ENCODE assay signal across 24 cellular contexts in genomic region chr18:68406761-68407160, GRCh38.
A peak's percentile ranks its signal among the peaks of the same experiment; 100 is the strongest.
DNase-seq lines count a peak whose midpoint lies in the region; ATAC-seq and TF ChIP-seq lines count a peak whose summit lies in the region.
"Had no signal": no experiment of that assay in that cellular context is flagged by ENCODE, and none has a peak within 500 bp of the region (broad histone marks: within the 10 kb centered on the region; RNA-seq: fewer than 3 reads in every experiment).

No MANE protein-coding gene starts in this region.

- no peaks in the 10 kb centered on the region for H4K20me1 ChIP-seq in SK-N-SH (ENCODE audit: insufficient read depth)

- H3K9ac ChIP-seq in SK-N-SH = no peak overlapping the region

- no peaks in the 10 kb centered on the region for H3K36me3 Mint-ChIP-seq in stimulated activated memory B cell treated with anti-CD40 and anti-IgM and Interleukin-4, amounts not matched to agents 10 μg/mL and 1 μg/mL and 100 μg/mL, for 72 hours
- H3K36me3 Mint-ChIP-seq in activated naive CD4-positive, alpha-beta T cell treated with anti-CD3 and anti-CD28 coated beads for 36 hours (ENCODE audit: low read depth) = no peaks in the 10 kb centered on the region
- H3K36me3 Mint-ChIP-seq: activated CD4-positive, alpha-beta memory T cell treated with anti-CD3 and anti-CD28 coated beads for 36 hours; type B pancreatic cell had no signal

- TF ChIP-seq CTCF in SK-N-SH (IDR thresholded peaks at IDR 0.05) (no peak), VCaP (conservative IDR thresholded peaks at IDR 0.05) (peak; percentile 65)

- CTCF ChIA-PET in SK-N-SH (lab: Yijun Ruan, JAX) = interaction anchor here (0.8 kb wide), 1 partner anchor 162 kb away, joined by 3 read pairs; no protein-coding TSS in a partner anchor
- CTCF ChIA-PET in activated naive CD4-positive, alpha-beta T cell treated with anti-CD3 and anti-CD28 coated beads for 36 hours (lab: Charles Lee) = no interaction called here

- TF ChIP-seq EP300 in SK-N-SH (IDR thresholded peaks at IDR 0.05; ENCODE audit: borderline replicate concordance in 1 of 2, low read depth in 1 of 2, low read length in 1 of 2) = no peak

- H3K4me1 ChIP-seq in SK-N-SH (ENCODE audit: control insufficient read depth in 1 of 2, insufficient read depth in 2 of 2, low read depth in 1 of 2, low read length in 1 of 2) = no peaks in the 10 kb centered on the region
- H3K4me1 ChIP-seq: stomach had no signal

- 76% methylated on average over 4 of the region's 4 CpGs for WGBS in SK-N-SH (ENCODE audit: low lambda C conversion rate)

- H3K4me3 Mint-ChIP-seq in stimulated activated memory B cell treated with anti-CD40 and anti-IgM and Interleukin-4, amounts not matched to agents 10 μg/mL and 1 μg/mL and 100 μg/mL, for 72 hours = no peak overlapping the region
- no peak overlapping the region for H3K4me3 Mint-ChIP-seq in activated naive CD4-positive, alpha-beta T cell treated with anti-CD3 and anti-CD28 coated beads for 36 hours
- H3K4me3 Mint-ChIP-seq: activated CD4-positive, alpha-beta memory T cell treated with anti-CD3 and anti-CD28 coated beads for 36 hours; type B pancreatic cell had no signal

- no peaks in the 10 kb centered on the region for H3K4me1 Mint-ChIP-seq in stimulated activated memory B cell treated with anti-CD40 and anti-IgM and Interleukin-4, amounts not matched to agents 10 μg/mL and 1 μg/mL and 100 μg/mL, for 72 hours
- H3K4me1 Mint-ChIP-seq in activated naive CD4-positive, alpha-beta T cell treated with anti-CD3 and anti-CD28 coated beads for 36 hours (ENCODE audit: low read depth) = no peaks in the 10 kb centered on the region

- H3F3A ChIP-seq in SK-N-SH (replicated peaks; ENCODE audit: insufficient read depth) = no peaks in the 10 kb centered on the region

- H3K27ac ChIP-seq in SK-N-SH (ENCODE audit: low read depth in 2 of 2, low read length in 1 of 2) (no peak overlapping the region), VCaP (peak overlapping the region; percentile 53)
- H3K27ac ChIP-seq: 22Rv1, stomach had no signal

- H2AFZ ChIP-seq in SK-N-SH (ENCODE audit: low read depth) = peak overlapping the region; percentile 11; the same call in 1 of the 2 replicates

- no peak overlapping the region for H3K4me3 ChIP-seq in SK-N-SH (ENCODE audit: low read depth in 2 of 2, low read length in 1 of 2)
- H3K4me3 ChIP-seq: stomach had no signal

- H3K9me3 Mint-ChIP-seq in stimulated activated memory B cell treated with anti-CD40 and anti-IgM and Interleukin-4, amounts not matched to agents 10 μg/mL and 1 μg/mL and 100 μg/mL, for 72 hours = peaks cover 2% of the 10 kb centered on the region
- peaks cover 2% of the 10 kb centered on the region for H3K9me3 Mint-ChIP-seq in activated naive CD4-positive, alpha-beta T cell treated with anti-CD3 and anti-CD28 coated beads for 36 hours
- H3K9me3 Mint-ChIP-seq: activated CD4-positive, alpha-beta memory T cell treated with anti-CD3 and anti-CD28 coated beads for 36 hours; type B pancreatic cell had no signal

- H3K9me2 ChIP-seq in SK-N-SH = no peaks in the 10 kb centered on the region

- H3K9me3 ChIP-seq in SK-N-SH = 0 out of 2 replicates have a peak, but pooled peaks cover 4% of the 10 kb centered on the region

- H3K27me3 Mint-ChIP-seq in stimulated activated memory B cell treated with anti-CD40 and anti-IgM and Interleukin-4, amounts not matched to agents 10 μg/mL and 1 μg/mL and 100 μg/mL, for 72 hours = no peaks in the 10 kb centered on the region
- H3K27me3 Mint-ChIP-seq in activated naive CD4-positive, alpha-beta T cell treated with anti-CD3 and anti-CD28 coated beads for 36 hours (ENCODE audit: low read depth) = no peaks in the 10 kb centered on the region
- H3K27me3 Mint-ChIP-seq: type B pancreatic cell had no signal

- H3K79me2 ChIP-seq in SK-N-SH (ENCODE audit: insufficient read depth) = no peaks in the 10 kb centered on the region

- H3K27ac Mint-ChIP-seq in stimulated activated memory B cell treated with anti-CD40 and anti-IgM and Interleukin-4, amounts not matched to agents 10 μg/mL and 1 μg/mL and 100 μg/mL, for 72 hours = no peak overlapping the region
- no peak overlapping the region for H3K27ac Mint-ChIP-seq in activated naive CD4-positive, alpha-beta T cell treated with anti-CD3 and anti-CD28 coated beads for 36 hours
- H3K27ac Mint-ChIP-seq: activated CD4-positive, alpha-beta memory T cell treated with anti-CD3 and anti-CD28 coated beads for 36 hours; type B pancreatic cell had no signal

- no peak for TF ChIP-seq RAD21 in SK-N-SH (IDR thresholded peaks at IDR 0.05; ENCODE audit: low read length)

- DNase-seq in SK-N-SH = no peak
- peak; percentile 12 for DNase-seq in globus pallidus (ENCODE audit: low spot score)
- DNase-seq in stimulated activated CD4-positive, alpha-beta T cell treated with anti-CD3 and anti-CD28 coated beads, Interleukin-2, amount 100 ng/mL, for 24 hours = no peak
- no peak for DNase-seq in activated naive CD4-positive, alpha-beta T cell treated with anti-CD3 and anti-CD28 coated beads for 36 hours
- DNase-seq: activated CD4-positive, alpha-beta memory T cell treated with anti-CD3 and anti-CD28 coated beads for 36 hours; activated effector memory CD4-positive, alpha-beta T cell treated with anti-CD3 and anti-CD28 coated beads, Interleukin-2, amount 50 U/mL, for 16 hours; erythroblast; GF-D8; left cardiac atrium; MV-4-11; NCI-H187 treated with DMSO at 0.1 percent for 48 hours; NCI-H2227 treated with DMSO at 0.1 percent for 48 hours; NCI-H774; OCI-M1; SIG-M5; stimulated activated CD4-positive, alpha-beta T cell treated with anti-CD3 and anti-CD28 coated beads, Interleukin-4, amount 100 ng/mL, for 4 hours; stomach; T-helper 2 cell had no signal

- no peak overlapping the region for H3K4me2 ChIP-seq in SK-N-SH

- no peaks in the 10 kb centered on the region for H3K27me3 ChIP-seq in SK-N-SH (ENCODE audit: insufficient read depth)
- H3K27me3 ChIP-seq: stomach had no signal

- POLR2A ChIA-PET in SK-N-SH (lab: Yijun Ruan, JAX) = no interaction called here

- ATAC-seq in SK-N-SH treated with all-trans-retinoic acid at 6 μM for 48 hours (no peak), GM21367 (IDR thresholded peaks at IDR 0.05; ENCODE audit: unreplicated experiment) (no peak)
- no peak for ATAC-seq in stimulated activated memory B cell treated with anti-CD40 and anti-IgM and Interleukin-4, amounts not matched to agents 10 μg/mL and 1 μg/mL and 100 μg/mL, for 72 hours
- ATAC-seq: left cardiac atrium had no signal

- intact Hi-C loops in activated naive CD4-positive, alpha-beta T cell treated with anti-CD3 and anti-CD28 coated beads for 36 hours (cut with micrococcal nuclease) = no loop called here

- no peaks in the 10 kb centered on the region for H3K36me3 ChIP-seq in SK-N-SH (replicated peaks in 1 of 2; ENCODE audit: control insufficient read depth in 1 of 2, insufficient read depth in 2 of 2, low read length in 1 of 2)
- H3K36me3 ChIP-seq: stomach had no signal

TF ChIP-seq in SK-N-SH, 30 proteins besides CTCF, POLR2A, EP300 and RAD21 (continues in another document):
- no peak for TF ChIP-seq GATA2 (CRISPR knock-in tag; IDR thresholded peaks at IDR 0.05)
- no peak for TF ChIP-seq POLR2AphosphoS5 (IDR thresholded peaks at IDR 0.05; ENCODE audit: low read depth, low read length)
- no peak for TF ChIP-seq MEF2A (IDR thresholded peaks at IDR 0.05; ENCODE audit: borderline replicate concordance, low read depth)
- TF ChIP-seq FOSL2 (IDR thresholded peaks at IDR 0.05; ENCODE audit: borderline replicate concordance, low read depth) = no peak
- TF ChIP-seq FOXM1 (IDR thresholded peaks at IDR 0.05; ENCODE audit: low read depth) = no peak
- no peak for TF ChIP-seq RCOR1 (IDR thresholded peaks at IDR 0.05; ENCODE audit: low read length)

TF ChIP-seq in SK-N-SH treated with all-trans-retinoic acid at 6 μM for 48 hours, 23 proteins besides CTCF, POLR2A, EP300 and RAD21:
- TF ChIP-seq ZNF70 (CRISPR knock-in tag; IDR thresholded peaks at IDR 0.05) (no peak), ZNF565 (CRISPR knock-in tag; conservative IDR thresholded peaks at IDR 0.05; ENCODE audit: low read depth) (no peak), ZFP30 (CRISPR knock-in tag; IDR thresholded peaks at IDR 0.05) (no peak)
